ENCODE assay signal across 19 cellular contexts in genomic region chr2:149080964-149081363, GRCh38. TPM values are rescaled to one million over a fixed set of nuclear protein-coding genes. Genes with fewer than 3 reads are reported as not detected.
A peak's percentile ranks its signal among the peaks of the same experiment; 100 is the strongest.
DNase-seq lines count a peak whose midpoint lies in the region; ATAC-seq, FAIRE-seq and TF ChIP-seq lines count a peak whose summit lies in the region.
"Had no signal": no experiment of that assay in that cellular context is flagged by ENCODE, and none has a peak within 500 bp of the region (broad histone marks: within the 10 kb centered on the region; RNA-seq: fewer than 3 reads in every experiment).

No MANE protein-coding gene starts in this region.

- H2BK15ac ChIP-seq in H1 (ENCODE audit: low read length) (no peak overlapping the region), neuronal stem cell (ENCODE audit: low read length) (no peak overlapping the region)

- peaks cover 66% of the 10 kb centered on the region for H3K4me1 Mint-ChIP-seq in type B pancreatic cell (ENCODE audit: unreplicated experiment)
- H3K4me1 Mint-ChIP-seq: activated naive CD4-positive, alpha-beta T cell treated with anti-CD3 and anti-CD28 coated beads, Interleukin-2, amount 50 U/mL, for 24 hours had no signal

- no peak overlapping the region for H2AFZ ChIP-seq in H1 (ENCODE audit: low read length)
- no peak overlapping the region for H2AFZ ChIP-seq in neuronal stem cell (ENCODE audit: low read length)
- H2AFZ ChIP-seq: parathyroid adenoma had no signal

- no peaks in the 10 kb centered on the region; the same call in 1 of the 2 replicates for H3K23me2 ChIP-seq in H1 (ENCODE audit: low read depth, low read length)

- H3K36me3 Mint-ChIP-seq in type B pancreatic cell = peaks cover 15% of the 10 kb centered on the region
- H3K36me3 Mint-ChIP-seq: activated naive CD4-positive, alpha-beta T cell treated with anti-CD3 and anti-CD28 coated beads, Interleukin-2, amount 50 U/mL, for 24 hours had no signal

- H4K20me1 ChIP-seq in H1 (replicated peaks in 1 of 2; ENCODE audit: control insufficient read depth in 1 of 2, insufficient read depth in 2 of 2, low read length in 2 of 2) = no peaks in the 10 kb centered on the region

- no peak overlapping the region for H3K9ac ChIP-seq in H1 (replicated peaks in 1 of 4; ENCODE audit: extremely low read depth in 1 of 4, low read depth in 3 of 4, low read length in 3 of 4)
- no peak overlapping the region for H3K9ac ChIP-seq in neuronal stem cell (ENCODE audit: low read depth, low read length, poor library complexity)
- H3K9ac ChIP-seq: parathyroid adenoma had no signal

- peak overlapping the region; percentile 19 for H3K4me3 Mint-ChIP-seq in type B pancreatic cell
- H3K4me3 Mint-ChIP-seq: activated naive CD4-positive, alpha-beta T cell treated with anti-CD3 and anti-CD28 coated beads, Interleukin-2, amount 50 U/mL, for 24 hours had no signal

- no peak overlapping the region for H2BK5ac ChIP-seq in H1 (ENCODE audit: low read depth, low read length)
- H2BK5ac ChIP-seq in neuronal stem cell (ENCODE audit: low read length) = no peak overlapping the region

- H3K4me2 ChIP-seq in H1 (ENCODE audit: insufficient read depth in 1 of 2, low read depth in 2 of 2, low read length in 2 of 2) (peak overlapping the region; percentile 1 to 26; a peak in 1 of 4 replicates), neuronal stem cell (ENCODE audit: insufficient read depth, low read length, poor library complexity, severe bottlenecking) (no peak overlapping the region)

- no peak for TF ChIP-seq POLR2A in H1 (IDR thresholded peaks at IDR 0.05; ENCODE audit: control extremely low read depth in 1 of 2, low read depth in 2 of 2, low read length in 2 of 2)

- no peaks in the 10 kb centered on the region for H3K36me3 ChIP-seq in H1 (ENCODE audit: control insufficient read depth in 2 of 4, insufficient read depth in 4 of 4, low read length in 3 of 4)
- no peaks in the 10 kb centered on the region for H3K36me3 ChIP-seq in neuronal stem cell (replicated peaks in 1 of 2; ENCODE audit: control insufficient read depth in 2 of 2, insufficient read depth in 2 of 2, low read length in 2 of 2)
- H3K36me3 ChIP-seq: spleen had no signal

- H3K4me1 ChIP-seq in H1 (replicated peaks in 1 of 4; ENCODE audit: control insufficient read depth in 3 of 4, insufficient read depth in 4 of 4, low read length in 3 of 4) = peaks cover 6 to 26% (median 20%) of the 10 kb centered on the region in 4 experiments; a peak in 6 of 7 replicates
- peaks cover 17 to 24% of the 10 kb centered on the region in 2 donors for H3K4me1 ChIP-seq in neuronal stem cell (ENCODE audit: control insufficient read depth in 2 of 2, insufficient read depth in 1 of 2, low read depth in 1 of 2, low read length in 2 of 2)

- POLR2A ChIA-PET in H1 (lab: Charles Lee; ENCODE audit: partially characterized antibody) = no interaction called here

- ATAC-seq in HG03442 (IDR thresholded peaks at IDR 0.05; ENCODE audit: unreplicated experiment) (no peak), GM21515 (IDR thresholded peaks at IDR 0.05; ENCODE audit: unreplicated experiment) (no peak)
- ATAC-seq: activated CD4-positive, CD25-positive, alpha-beta regulatory T cell treated with anti-CD3 and anti-CD28 coated beads, Interleukin-2, amount 50 U/mL, for 24 hours had no signal

- H2BK20ac ChIP-seq in H1 (ENCODE audit: low read length) = no peak overlapping the region

- no peaks in the 10 kb centered on the region for H3K9me3 ChIP-seq in H1 (ENCODE audit: insufficient read depth in 2 of 2, low read depth in 1 of 2, low read length in 1 of 2)
- H3K9me3 ChIP-seq in neuronal stem cell (replicated peaks in 1 of 2; ENCODE audit: control insufficient read depth in 2 of 2, insufficient read depth in 1 of 2, low read depth in 1 of 2, low read length in 2 of 2) = no peaks in the 10 kb centered on the region
- H3K9me3 ChIP-seq: spleen had no signal

- H4K91ac ChIP-seq in H1 (replicated peaks; ENCODE audit: insufficient read length, low read length) (no peak overlapping the region), neuronal stem cell (ENCODE audit: low read depth, low read length, poor library complexity) (no peak overlapping the region)

- H3K23ac ChIP-seq in H1 (ENCODE audit: insufficient read length) (no peak overlapping the region), neuronal stem cell (ENCODE audit: low read depth, low read length, poor library complexity) (no peak overlapping the region)

- no peaks in the 10 kb centered on the region for H3K79me1 ChIP-seq in H1 (ENCODE audit: low read depth, low read length)
- no peaks in the 10 kb centered on the region for H3K79me1 ChIP-seq in neuronal stem cell (ENCODE audit: low read depth, low read length)

- FAIRE-seq in H1 (lab: Jason Lieb, UNC) = no peak
- FAIRE-seq: bronchial epithelial cell had no signal

- CTCF ChIA-PET in H1 (lab: Charles Lee; ENCODE audit: partially characterized antibody) = interaction anchor here (0.6 to 1.7 kb wide), 5 partner anchors 19 to 480 kb away, joined by 3 to 8 read pairs (median 3); partner anchors contain the start of gene LYPD6B

- TF ChIP-seq EP300 in H1 (IDR thresholded peaks at IDR 0.05; ENCODE audit: borderline replicate concordance in 1 of 2, low read depth in 2 of 2, low read length in 2 of 2) = no peak

- H3K27ac ChIP-seq in H1 (ENCODE audit: low read depth, low read length) = no peak overlapping the region
- H3K27ac ChIP-seq in neuronal stem cell (replicated peaks; ENCODE audit: low read length) = no peak overlapping the region
- H3K27ac ChIP-seq: parathyroid adenoma, spleen had no signal

- H3K14ac ChIP-seq in H1 (ENCODE audit: insufficient read length) (no peak overlapping the region), neuronal stem cell (ENCODE audit: low read length) (no peak overlapping the region)

- no peak for TF ChIP-seq RAD21 in H1 (IDR thresholded peaks at IDR 0.05 in 1 of 2, conservative IDR thresholded peaks at IDR 0.05 in 1 of 2; ENCODE audit: low read depth in 2 of 2, low read length in 2 of 2)

- H2AK5ac ChIP-seq in H1 (ENCODE audit: low read depth, low read length) (no peak overlapping the region), neuronal stem cell (ENCODE audit: low read depth, low read length) (no peak overlapping the region)

- H3K27ac Mint-ChIP-seq in type B pancreatic cell = peak overlapping the region; percentile 74
- H3K27ac Mint-ChIP-seq: activated naive CD4-positive, alpha-beta T cell treated with anti-CD3 and anti-CD28 coated beads, Interleukin-2, amount 50 U/mL, for 24 hours had no signal

- H3K4ac ChIP-seq in H1 (replicated peaks; ENCODE audit: insufficient read length, low read depth, low read length) = no peak overlapping the region
- no peak overlapping the region for H3K4ac ChIP-seq in neuronal stem cell (ENCODE audit: low read length)

- no peaks in the 10 kb centered on the region; a peak in 1 of 7 replicates for H3K27me3 ChIP-seq in H1 (replicated peaks in 1 of 4; ENCODE audit: control insufficient read depth in 3 of 4, extremely low read depth in 1 of 4, insufficient read depth in 3 of 4, low read length in 3 of 4)
- peaks cover 0 to 4% (median 0%) of the 10 kb centered on the region in 3 experiments for H3K27me3 ChIP-seq in neuronal stem cell (ENCODE audit: control insufficient read depth in 3 of 3, insufficient read depth in 3 of 3, low read depth in 1 of 3, low read length in 3 of 3)
- H3K27me3 ChIP-seq: spleen had no signal

- H3K9me3 Mint-ChIP-seq in type B pancreatic cell = peaks cover 6% of the 10 kb centered on the region
- H3K9me3 Mint-ChIP-seq: activated naive CD4-positive, alpha-beta T cell treated with anti-CD3 and anti-CD28 coated beads, Interleukin-2, amount 50 U/mL, for 24 hours had no signal

- TF ChIP-seq CTCF in H1 (IDR thresholded peaks at IDR 0.05; ENCODE audit: control extremely low read depth in 1 of 3, insufficient read depth in 1 of 3, low read depth in 1 of 3, low read length in 3 of 3) = no peak
- TF ChIP-seq CTCF in type B pancreatic cell (conservative IDR thresholded peaks at IDR 0.05) = no peak

- 31% methylated on average over 1 of the region's 1 CpG; no CpG with 5 or more reads in 1 of the 2 experiments for WGBS in H1 (ENCODE audit: extremely low coverage in 1 of 2, insufficient coverage in 1 of 2, insufficient read length in 1 of 2, insufficient replicate concordance in 2 of 2, low coverage in 1 of 2, low lambda C conversion rate in 2 of 2, missing lambda C conversion rate in 1 of 2), 2 experiments
- no CpG with 5 or more reads among the region's 1 CpG for WGBS in neuronal stem cell (ENCODE audit: extremely low coverage in 2 of 2, insufficient read length in 2 of 2, insufficient replicate concordance in 1 of 2), 2 donors

- no peak overlapping the region for H4K5ac ChIP-seq in H1 (ENCODE audit: insufficient read length, low read depth, low read length)

- H2BK120ac ChIP-seq in H1 (replicated peaks; ENCODE audit: low read depth, low read length) (no peak overlapping the region), neuronal stem cell (ENCODE audit: low read depth, low read length) (no peak overlapping the region)

- no peak overlapping the region for H3K18ac ChIP-seq in H1 (ENCODE audit: extremely low read depth, low read length)
- no peak overlapping the region for H3K18ac ChIP-seq in neuronal stem cell (ENCODE audit: low read length)

- H2BK12ac ChIP-seq in H1 (ENCODE audit: low read depth, low read length) (no peak overlapping the region), neuronal stem cell (ENCODE audit: low read length) (no peak overlapping the region)

- H4K8ac ChIP-seq in H1 (ENCODE audit: extremely low read depth, insufficient read depth, low read length) = no peak overlapping the region
- no peak overlapping the region for H4K8ac ChIP-seq in neuronal stem cell (ENCODE audit: low read depth, low read length)

- H3K27me3 Mint-ChIP-seq in type B pancreatic cell = no peaks in the 10 kb centered on the region
- H3K27me3 Mint-ChIP-seq: activated naive CD4-positive, alpha-beta T cell treated with anti-CD3 and anti-CD28 coated beads, Interleukin-2, amount 50 U/mL, for 24 hours had no signal

- no peaks in the 10 kb centered on the region for H3K79me2 ChIP-seq in H1 (ENCODE audit: control insufficient read depth in 1 of 2, insufficient read depth in 2 of 2, low read length in 2 of 2)
- H3K79me2 ChIP-seq: parathyroid adenoma had no signal

- H3K4me3 ChIP-seq in H1 (ENCODE audit: extremely low read depth in 1 of 4, insufficient read depth in 2 of 4, low read depth in 3 of 4, low read length in 4 of 4) = no peak overlapping the region
- no peak overlapping the region for H3K4me3 ChIP-seq in neuronal stem cell (ENCODE audit: low read length in 2 of 2)
- H3K4me3 ChIP-seq: spleen had no signal

- DNase-seq in SIG-M5 treated with dmso at 0.1 percent for 504 hours (lab: John Stamatoyannopoulos, UW; ENCODE audit: unreplicated experiment) (peak; percentile 21), SIG-M5 (lab: John Stamatoyannopoulos, UW) (no peak), NCI-H2029 treated with DMSO at 0.1 percent for 48 hours (lab: John Stamatoyannopoulos, UW) (peak; percentile 55), H1 (ENCODE audit: low read depth in 1 of 2, low spot score in 2 of 2) (no peak), type B pancreatic cell (ENCODE audit: extremely low spot score, unreplicated experiment) (no peak), neuronal stem cell (ENCODE audit: low spot score) (no peak)
- DNase-seq: activated CD8-positive, alpha-beta memory T cell treated with anti-CD3 and anti-CD28 coated beads, Interleukin-2, amount 50 U/mL, for 48 hours; effector CD4-positive, alpha-beta T cell; H7; NCI-H1694 treated with DMSO at 0.1 percent for 48 hours; spleen; T-helper 1 cell had no signal

- no peak overlapping the region for H3K56ac ChIP-seq in H1 (replicated peaks; ENCODE audit: insufficient read length, low read depth, low read length)

RNA-seq across cellular contexts. Expression of gene LYPD6B, which starts 42.5 kb away (rescaled TPM):
- total RNA-seq in H1 (2021; fragmentation: NEBNext Ultra II Directional; extraction: Animal tissue kit (Norgen Biotek cat#: 25700)) = 2.2 and 3.0 TPM in 2 replicates
- polyA plus RNA-seq in H1 (2011; rRNA removed) = 2.5 and 3.5 TPM in 2 replicates
- polyA plus RNA-seq in H1 (2011; cell fraction: cytosol; rRNA removed) = 3.1 TPM
- polyA plus RNA-seq in H1 (2011; cell fraction: nucleus; rRNA removed) = 4.6 TPM
- polyA plus RNA-seq in H1 (2012, experiment 1 of 2) = 2.3 to 3.7 TPM (median 3.5 TPM) in 4 replicates
- polyA plus RNA-seq in H1 (2012, experiment 2 of 2) = 1.2 TPM
- 1.2 TPM for polyA plus RNA-seq in H1 (2013, experiment 1 of 2)
- polyA plus RNA-seq in H1 (2013, experiment 2 of 2) = 1.4 TPM
- 1.4 and 2.0 TPM in 2 replicates for polyA minus RNA-seq in H1 (2011; rRNA and poly(A)+ RNA removed)
- polyA minus RNA-seq in H1 (2011; cell fraction: cytosol; rRNA and poly(A)+ RNA removed) = not detected
- polyA minus RNA-seq in H1 (2011; cell fraction: nucleus; rRNA and poly(A)+ RNA removed) = 1.00 TPM
- 23.7 and 40.1 TPM in 2 replicates for total RNA-seq in type B pancreatic cell (ENCODE audit: low replicate concordance)
- polyA plus RNA-seq in neuronal stem cell (2013, experiment 1 of 2) = 0.45 TPM
- polyA plus RNA-seq in neuronal stem cell (2013, experiment 2 of 2) = 0.33 TPM
- total RNA-seq: mononuclear cell had no signal

Comparison
In these comparisons a context has a peak if more than half of its experiments do, and no peak if none do; other contexts are left out.
1. DNase-seq: peak in SIG-M5 treated with dmso at 0.1 percent for 504 hours (single experiment) and NCI-H2029 treated with DMSO at 0.1 percent for 48 hours (single experiment); none in SIG-M5 (single experiment), H1 (0 of 2), type B pancreatic cell (single experiment) and neuronal stem cell (single experiment).